29 cellular contexts compared by ENCODE assay signal in the genomic region with DNA sequence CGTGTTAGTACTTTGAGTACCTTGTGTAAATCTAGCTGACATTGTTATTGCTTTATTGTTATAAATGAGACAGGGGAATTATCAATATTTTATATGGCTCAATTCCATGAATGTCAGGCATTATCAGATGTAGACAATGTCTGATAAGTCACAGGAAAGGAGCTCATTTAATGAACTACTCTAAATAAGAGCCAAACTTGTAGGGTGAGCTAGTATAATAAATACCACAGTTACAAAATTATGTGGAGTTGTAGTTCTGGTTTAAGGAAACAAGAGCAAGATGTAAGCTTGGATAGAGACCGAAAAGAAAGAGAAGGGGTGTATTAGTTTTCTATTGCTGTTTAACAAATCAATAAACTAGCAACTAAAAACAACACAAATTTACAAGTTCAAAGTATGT.
"Had no signal": no experiment of that assay in that cellular context is flagged by ENCODE, and none has a peak within 500 bp of the region (broad histone marks: within the 10 kb centered on the region; RNA-seq: fewer than 3 reads in every experiment).

No MANE protein-coding gene starts in this region.

- H3K27me3 Mint-ChIP-seq: naive thymus-derived CD4-positive, alpha-beta T cell; stimulated activated memory B cell treated with anti-CD40 and anti-IgM and Interleukin-4, amounts not matched to agents 10 μg/mL and 1 μg/mL and 100 μg/mL, for 72 hours; stimulated activated naive CD8-positive, alpha-beta T cell treated with anti-CD3 and anti-CD28 coated beads, Interleukin-15, amount 100 ng/mL, for 72 hours; type B pancreatic cell had no signal

- DNase-seq: naive thymus-derived CD4-positive, alpha-beta T cell; natural killer cell; occipital lobe; ovary; psoas muscle; right cardiac atrium; right lobe of liver; sigmoid colon; spleen; stimulated activated CD4-positive, alpha-beta T cell treated with anti-CD3 and anti-CD28 coated beads, Interleukin-12 subunit alpha, Interleukin-12 subunit beta, amount 100 ng/mL, for 4 hours; stimulated activated CD4-positive, alpha-beta T cell treated with anti-CD3 and anti-CD28 coated beads, Interleukin-1b, Interleukin-23, amount 100 ng/mL, for 48 hours; stimulated activated CD4-positive, alpha-beta T cell treated with anti-CD3 and anti-CD28 coated beads, Interleukin-4, amount 100 ng/mL, for 1 hour; stimulated activated CD4-positive, alpha-beta T cell treated with anti-CD3 and anti-CD28 coated beads, Interleukin-4, amount 100 ng/mL, for 4 hours; stimulated activated CD8-positive, alpha-beta memory T cell treated with anti-CD3 and anti-CD28 coated beads, Interleukin-4, amount 100 ng/mL, for 48 hours; stimulated activated naive CD4-positive, alpha-beta T cell; stimulated activated naive CD8-positive, alpha-beta T cell treated with anti-CD3 and anti-CD28 coated beads, Interleukin-15, amount 100 ng/mL, for 72 hours; stimulated activated naive CD8-positive, alpha-beta T cell treated with anti-CD3 and anti-CD28 coated beads, Interleukin-15, Interleukin-2, amounts not matched to agents 100 U/mL and 50 U/mL, for 24 hours; substantia nigra; testis; tibial artery; transverse colon; upper lobe of right lung; uterus had no signal

- H3K4me3 Mint-ChIP-seq: naive thymus-derived CD4-positive, alpha-beta T cell; natural killer cell; nephron; neural progenitor cell; stimulated activated memory B cell treated with anti-CD40 and anti-IgM and Interleukin-4, amounts not matched to agents 10 μg/mL and 1 μg/mL and 100 μg/mL, for 72 hours; stimulated activated naive CD8-positive, alpha-beta T cell treated with anti-CD3 and anti-CD28 coated beads, Interleukin-15, amount 100 ng/mL, for 72 hours; type B pancreatic cell had no signal

- H3K27ac ChIP-seq: neural progenitor cell, ovary, psoas muscle, right lobe of liver, sigmoid colon, spleen, suprapubic skin, testis, tibial artery, transverse colon, upper lobe of right lung, uterus had no signal

- H3K9me3 ChIP-seq: ovary, psoas muscle, right lobe of liver, sigmoid colon, spleen, suprapubic skin, testis, tibial artery, transverse colon, upper lobe of right lung, uterus had no signal

- H3K4me3 ChIP-seq: neural progenitor cell, ovary, psoas muscle, right lobe of liver, sigmoid colon, smooth muscle cell, spleen, suprapubic skin, testis, tibial artery, transverse colon, upper lobe of right lung, uterus had no signal

- H3K4me1 ChIP-seq: neural progenitor cell, psoas muscle, right lobe of liver, sigmoid colon, spleen, suprapubic skin, testis, tibial artery, transverse colon, upper lobe of right lung, uterus had no signal

- H3K27ac Mint-ChIP-seq: naive thymus-derived CD4-positive, alpha-beta T cell; natural killer cell; nephron; neural progenitor cell; stimulated activated memory B cell treated with anti-CD40 and anti-IgM and Interleukin-4, amounts not matched to agents 10 μg/mL and 1 μg/mL and 100 μg/mL, for 72 hours; stimulated activated naive CD8-positive, alpha-beta T cell treated with anti-CD3 and anti-CD28 coated beads, Interleukin-15, amount 100 ng/mL, for 72 hours; type B pancreatic cell had no signal

- H3K27me3 ChIP-seq: neural progenitor cell, ovary, right lobe of liver, sigmoid colon, spleen, suprapubic skin, testis, tibial artery, transverse colon, upper lobe of right lung, uterus had no signal

- H3K36me3 ChIP-seq: neural progenitor cell, ovary, right lobe of liver, sigmoid colon, spleen, suprapubic skin, tibial artery, transverse colon, upper lobe of right lung, uterus had no signal

- ATAC-seq: naive thymus-derived CD4-positive, alpha-beta T cell; natural killer cell; psoas muscle; right cardiac atrium; right lobe of liver; stimulated activated memory B cell treated with anti-CD40 and anti-IgM and Interleukin-4, amounts not matched to agents 10 μg/mL and 1 μg/mL and 100 μg/mL, for 72 hours; stimulated activated naive CD8-positive, alpha-beta T cell treated with anti-CD3 and anti-CD28 coated beads, Interleukin-15, amount 100 ng/mL, for 72 hours; stimulated activated naive CD8-positive, alpha-beta T cell treated with anti-CD3 and anti-CD28 coated beads, Interleukin-15, Interleukin-2, amounts not matched to agents 100 U/mL and 50 U/mL, for 24 hours; upper lobe of right lung had no signal

- H3K9me3 Mint-ChIP-seq: nephron; neural progenitor cell; stimulated activated naive CD8-positive, alpha-beta T cell treated with anti-CD3 and anti-CD28 coated beads, Interleukin-15, amount 100 ng/mL, for 72 hours; type B pancreatic cell had no signal

- H3K4me1 Mint-ChIP-seq: naive thymus-derived CD4-positive, alpha-beta T cell; natural killer cell; nephron; stimulated activated memory B cell treated with anti-CD40 and anti-IgM and Interleukin-4, amounts not matched to agents 10 μg/mL and 1 μg/mL and 100 μg/mL, for 72 hours; stimulated activated naive CD8-positive, alpha-beta T cell treated with anti-CD3 and anti-CD28 coated beads, Interleukin-15, amount 100 ng/mL, for 72 hours had no signal

- H3K36me3 Mint-ChIP-seq: naive thymus-derived CD4-positive, alpha-beta T cell; natural killer cell; neural progenitor cell; stimulated activated memory B cell treated with anti-CD40 and anti-IgM and Interleukin-4, amounts not matched to agents 10 μg/mL and 1 μg/mL and 100 μg/mL, for 72 hours; type B pancreatic cell had no signal
